ENCODE assay signal across 33 cellular contexts in the genomic region with DNA sequence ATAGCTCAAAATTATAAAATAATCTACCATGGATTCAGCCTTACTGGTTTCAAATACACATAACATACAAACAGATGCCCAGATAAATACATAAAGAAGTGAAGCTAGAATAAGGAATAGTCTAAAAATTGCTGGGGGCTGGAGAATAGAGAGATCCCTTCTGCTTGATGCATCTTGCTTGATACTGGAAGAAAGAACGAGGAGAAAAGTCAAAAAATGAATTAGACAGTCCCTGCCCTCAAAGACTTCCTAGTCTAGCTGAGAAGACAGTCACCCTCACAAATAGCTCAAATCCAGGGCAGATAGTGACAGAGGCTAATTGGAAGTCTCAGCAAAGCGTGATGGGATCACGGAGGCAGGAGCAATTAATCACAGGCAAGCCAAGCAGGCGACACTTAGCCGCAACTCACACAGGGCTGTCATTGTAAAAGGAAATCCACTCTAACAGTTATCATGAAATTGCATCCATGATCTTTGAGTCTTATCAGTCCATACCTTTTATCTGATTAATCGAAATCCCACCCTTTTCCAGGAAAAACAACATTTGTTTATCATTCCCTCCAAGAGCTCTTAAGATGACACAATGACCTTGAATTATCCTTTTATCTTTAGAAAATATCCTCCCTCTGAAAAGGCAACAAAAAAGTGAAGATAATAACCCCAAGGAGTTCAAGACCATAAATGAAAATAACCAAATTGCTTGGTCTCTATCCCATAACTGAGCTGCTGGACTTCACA. TPM values are rescaled to one million over a fixed set of nuclear protein-coding genes. Genes with fewer than 3 reads are reported as not detected.
DNase-seq lines count a peak whose midpoint lies in the region; ATAC-seq and TF ChIP-seq lines count a peak whose summit lies in the region.
"Had no signal": no experiment of that assay in that cellular context is flagged by ENCODE, and none has a peak within 500 bp of the region (broad histone marks: within the 10 kb centered on the region; RNA-seq: fewer than 3 reads in every experiment).

No MANE protein-coding gene starts in this region.

- no peak for TF ChIP-seq POLR2A in GM18505 (IDR thresholded peaks at IDR 0.05; ENCODE audit: borderline replicate concordance, extremely low read depth, insufficient read depth, insufficient read length)

- POLR2A ChIA-PET in HEK293T (lab: Yijun Ruan, JAX), result interaction anchor here (1.1 to 1.6 kb wide), 2 partner anchors 22 to 155 kb away, joined by 3 to 4 read pairs; no protein-coding TSS in a partner anchor
- POLR2A ChIA-PET in WTC11 (lab: Charles Lee), result no interaction called here

- no peaks in the 10 kb centered on the region for H3K36me3 ChIP-seq in endodermal cell (ENCODE audit: control insufficient read depth, insufficient read depth, low read length)
- H3K36me3 ChIP-seq: ascending aorta, BE2C, cardiac muscle cell, Peyer's patch had no signal

- H3K27me3 ChIP-seq in endodermal cell (ENCODE audit: control insufficient read depth, insufficient read depth, low read length, poor library complexity, severe bottlenecking), result no peaks in the 10 kb centered on the region
- H3K27me3 ChIP-seq: ascending aorta, BE2C, cardiac muscle cell, Peyer's patch had no signal

- ATAC-seq in WTC11 (no peak), GM18505 (IDR thresholded peaks at IDR 0.05; ENCODE audit: unreplicated experiment) (no peak)
- ATAC-seq: GM12878; left colon; stimulated activated effector memory CD8-positive, alpha-beta T cell treated with anti-CD3 and anti-CD28 coated beads, Interleukin-12 subunit alpha, Interleukin-12 subunit beta, amount 100 ng/mL, for 72 hours had no signal

- H3K4me3 Mint-ChIP-seq in endodermal cell (no peak overlapping the region), neural crest cell (no peak overlapping the region), WTC11 (no peak overlapping the region), CD14-positive monocyte (no peak overlapping the region)
- H3K4me3 Mint-ChIP-seq: activated naive CD8-positive, alpha-beta T cell treated with anti-CD3 and anti-CD28 coated beads, Interleukin-2, amount 10 ng/mL, durations not matched to agents 7 days and 5 days; IgD-negative memory B cell; immature natural killer cell; memory B cell; stimulated activated effector memory CD8-positive, alpha-beta T cell treated with anti-CD3 and anti-CD28 coated beads, Interleukin-12 subunit alpha, Interleukin-12 subunit beta, amount 100 ng/mL, for 72 hours; type B pancreatic cell had no signal

- DNase-seq in HEK293T (ENCODE audit: extremely low spot score) (peak; percentile 54), NCI-H82 treated with DMSO at 0.1 percent for 48 hours (lab: John Stamatoyannopoulos, UW; ENCODE audit: unreplicated experiment) (peak; percentile 91), endodermal cell (no peak), neural crest cell (ENCODE audit: low read depth, low spot score) (no peak), NCI-H345 (lab: John Stamatoyannopoulos, UW) (no peak), WTC11 (ENCODE audit: low spot score) (no peak), CD14-positive monocyte (ENCODE audit: low spot score) (no peak)
- DNase-seq: activated CD4-positive, CD25-positive, alpha-beta regulatory T cell; activated gamma-delta T cell treated with Interleukin-2 at 50 U/mL for 16 hours; activated naive CD8-positive, alpha-beta T cell treated with anti-CD3 and anti-CD28 coated beads, Interleukin-2, amount 10 ng/mL, durations not matched to agents 7 days and 5 days; activated T-cell treated with anti-CD3 and anti-CD28 coated beads, Interleukin-2, amount 50 U/mL, for 48 hours; BE2C; effector memory CD4-positive, alpha-beta T cell; EL; H7; immature natural killer cell; left colon; NCI-H1694 treated with DMSO at 0.1 percent for 48 hours; NCI-H2171 treated with DMSO at 0.1 percent for 48 hours; nucleus accumbens; Peyer's patch; stimulated activated CD4-positive, alpha-beta T cell treated with anti-CD3 and anti-CD28 coated beads, Interleukin-15, amount 100 ng/mL, for 24 hours; SW 1271 had no signal

- CTCF ChIA-PET in HEK293T (lab: Yijun Ruan, JAX) (no interaction called here), WTC11 (lab: Charles Lee) (interaction anchor here (0.9 kb wide), 1 partner anchor 177 kb away, joined by 3 read pairs; no protein-coding TSS in a partner anchor)

- H3K9ac ChIP-seq in endodermal cell (ENCODE audit: extremely low read depth, low read length, poor library complexity, severe bottlenecking), result no peak overlapping the region

- H3K36me3 Mint-ChIP-seq in endodermal cell (ENCODE audit: low read depth) (no peaks in the 10 kb centered on the region), neural crest cell (ENCODE audit: low read depth) (peaks cover 2% of the 10 kb centered on the region), WTC11 (no peaks in the 10 kb centered on the region), CD14-positive monocyte (no peaks in the 10 kb centered on the region)
- H3K36me3 Mint-ChIP-seq: IgD-negative memory B cell; immature natural killer cell; memory B cell; stimulated activated effector memory CD8-positive, alpha-beta T cell treated with anti-CD3 and anti-CD28 coated beads, Interleukin-12 subunit alpha, Interleukin-12 subunit beta, amount 100 ng/mL, for 72 hours; type B pancreatic cell had no signal

- H3K27ac ChIP-seq in endodermal cell (ENCODE audit: low read depth, low read length), result peak overlapping the region; percentile 38
- H3K27ac ChIP-seq: ascending aorta, cardiac muscle cell, coronary artery, Peyer's patch had no signal

- H3K9me3 Mint-ChIP-seq in endodermal cell (no peaks in the 10 kb centered on the region), neural crest cell (no peaks in the 10 kb centered on the region), WTC11 (no peaks in the 10 kb centered on the region), CD14-positive monocyte (no peaks in the 10 kb centered on the region)
- H3K9me3 Mint-ChIP-seq: activated naive CD8-positive, alpha-beta T cell treated with anti-CD3 and anti-CD28 coated beads, Interleukin-2, amount 10 ng/mL, durations not matched to agents 7 days and 5 days; immature natural killer cell; memory B cell; stimulated activated effector memory CD8-positive, alpha-beta T cell treated with anti-CD3 and anti-CD28 coated beads, Interleukin-12 subunit alpha, Interleukin-12 subunit beta, amount 100 ng/mL, for 72 hours; type B pancreatic cell had no signal

- intact Hi-C loops in CD14-positive monocyte (cut with micrococcal nuclease), result no loop called here

- peaks cover 12% of the 10 kb centered on the region for H3K4me1 ChIP-seq in endodermal cell (ENCODE audit: control insufficient read depth, insufficient read depth, low read length)
- H3K4me1 ChIP-seq: ascending aorta, Peyer's patch had no signal

- no peaks in the 10 kb centered on the region for H3K9me3 ChIP-seq in endodermal cell (ENCODE audit: control insufficient read depth, low read length)
- H3K9me3 ChIP-seq: ascending aorta, BE2C, Peyer's patch had no signal

- H3K27ac Mint-ChIP-seq in endodermal cell, result no peak overlapping the region
- peak overlapping the region; percentile 36 for H3K27ac Mint-ChIP-seq in neural crest cell (ENCODE audit: unreplicated experiment)
- H3K27ac Mint-ChIP-seq in WTC11, result no peak overlapping the region
- peak overlapping the region in 1 of 7 donors; percentile 14 for H3K27ac Mint-ChIP-seq in CD14-positive monocyte
- H3K27ac Mint-ChIP-seq: activated naive CD8-positive, alpha-beta T cell treated with anti-CD3 and anti-CD28 coated beads, Interleukin-2, amount 10 ng/mL, durations not matched to agents 7 days and 5 days; IgD-negative memory B cell; immature natural killer cell; memory B cell; progenitor cell of endocrine pancreas; stimulated activated effector memory CD8-positive, alpha-beta T cell treated with anti-CD3 and anti-CD28 coated beads, Interleukin-12 subunit alpha, Interleukin-12 subunit beta, amount 100 ng/mL, for 72 hours; type B pancreatic cell had no signal

- H3K4me1 Mint-ChIP-seq in endodermal cell (peaks cover 24% of the 10 kb centered on the region), neural crest cell (peaks cover 43% of the 10 kb centered on the region), WTC11 (peaks cover 15% of the 10 kb centered on the region), CD14-positive monocyte (peaks cover 6% of the 10 kb centered on the region)
- H3K4me1 Mint-ChIP-seq: IgD-negative memory B cell; immature natural killer cell; memory B cell; stimulated activated effector memory CD8-positive, alpha-beta T cell treated with anti-CD3 and anti-CD28 coated beads, Interleukin-12 subunit alpha, Interleukin-12 subunit beta, amount 100 ng/mL, for 72 hours had no signal

- no peak overlapping the region for H3K4me3 ChIP-seq in endodermal cell (ENCODE audit: low read length)
- H3K4me3 ChIP-seq: ascending aorta, cardiac muscle cell, coronary artery, GM12878, Peyer's patch had no signal

- H3K27me3 Mint-ChIP-seq in endodermal cell (ENCODE audit: insufficient read depth), result no peaks in the 10 kb centered on the region
- no peaks in the 10 kb centered on the region for H3K27me3 Mint-ChIP-seq in neural crest cell (ENCODE audit: low read depth)
- H3K27me3 Mint-ChIP-seq in WTC11 (ENCODE audit: low read depth), result no peaks in the 10 kb centered on the region
- peaks cover 1 to 8% (median 3%) of the 10 kb centered on the region in 3 donors for H3K27me3 Mint-ChIP-seq in CD14-positive monocyte (ENCODE audit: low read depth in 3 of 3)
- H3K27me3 Mint-ChIP-seq: IgD-negative memory B cell, type B pancreatic cell had no signal

- TF ChIP-seq CTCF in endodermal cell (conservative IDR thresholded peaks at IDR 0.05), result no peak
- TF ChIP-seq CTCF in neural crest cell (conservative IDR thresholded peaks at IDR 0.05), result no peak
- TF ChIP-seq CTCF in WTC11 (IDR thresholded peaks at IDR 0.05), result no peak
- no peak for TF ChIP-seq CTCF in CD14-positive monocyte (IDR thresholded peaks at IDR 0.05)

- WGBS in endodermal cell (ENCODE audit: insufficient coverage in 1 of 2, insufficient read length in 1 of 2), 2 experiments, result 77 to 91% methylated on average over 6 of the region's 6 CpGs

TF ChIP-seq in HEK293T, 16 proteins besides CTCF, POLR2A, EP300 and RAD21 (continues in another document):
- no peak for TF ChIP-seq SP1 (IDR thresholded peaks at IDR 0.05)

RNA-seq across cellular contexts. Expression of a gene that starts 59.7 kb away (rescaled TPM):
- total RNA-seq in endodermal cell (10 to 100 TPM; 29.4 to 33.3 TPM), neural crest cell (53.6 and 54.8 TPM in 2 replicates), WTC11 (2021) (25.2 to 28.7 TPM (median 28.2 TPM) in 3 replicates)
- 23.9 TPM for polyA plus RNA-seq in endodermal cell (2013, experiment 1 of 2)
- polyA plus RNA-seq in endodermal cell (2013, experiment 2 of 2), result 24.3 TPM
- 10 to 100 TPM; 17.7 to 45.3 TPM for polyA plus RNA-seq in CD14-positive monocyte

Comparison
In these comparisons a context has a peak if more than half of its experiments do, and no peak if none do; other contexts are left out.
1. DNase-seq: peak in HEK293T (single experiment) and NCI-H82 treated with DMSO at 0.1 percent for 48 hours (single experiment); none in endodermal cell (single experiment), neural crest cell (single experiment), NCI-H345 (single experiment), WTC11 (single experiment) and CD14-positive monocyte (single experiment).